1 cellular context compared by ENCODE assay signal in genomic region chr10:100878291-100878910, GRCh38.
A peak's percentile ranks its signal among the peaks of the same experiment; 100 is the strongest.
TF ChIP-seq lines count a peak whose summit lies in the region.

No MANE protein-coding gene starts in this region.

TF ChIP-seq in HepG2, 621 proteins besides CTCF, POLR2A, EP300 and RAD21 (continued from another document and continues in another):
- TF ChIP-seq ZXDC (CRISPR knock-in tag; IDR thresholded peaks at IDR 0.05) (no peak), RBM39 (IDR thresholded peaks at IDR 0.05; ENCODE audit: low read depth, low read length, poor library complexity, severe bottlenecking) (no peak), ZNF891 (CRISPR knock-in tag; IDR thresholded peaks at IDR 0.05) (no peak), ZSCAN22 (CRISPR knock-in tag; IDR thresholded peaks at IDR 0.05) (no peak), RBM22 (optimal IDR thresholded peaks at IDR 0.05; ENCODE audit: low read length) (no peak), FOXK2 (IDR thresholded peaks at IDR 0.05) (no peak), ZNF460 (CRISPR knock-in tag; IDR thresholded peaks at IDR 0.05; ENCODE audit: borderline replicate concordance) (no peak), SP1 (IDR thresholded peaks at IDR 0.05) (no peak), SP1 (CRISPR knock-in tag; IDR thresholded peaks at IDR 0.05) (peak; percentile 40; the same call in 1 of the 2 replicates), ZNF775 (CRISPR knock-in tag; IDR thresholded peaks at IDR 0.05; ENCODE audit: borderline replicate concordance) (no peak), ZBTB46 (CRISPR knock-in tag; IDR thresholded peaks at IDR 0.05; ENCODE audit: borderline replicate concordance) (peak; percentile 32; the same call in 1 of the 2 replicates), ZNF333 (CRISPR knock-in tag; IDR thresholded peaks at IDR 0.05; ENCODE audit: borderline replicate concordance) (no peak), CEBPG (CRISPR knock-in tag; IDR thresholded peaks at IDR 0.05) (0 out of 2 replicates have a peak, but pooled peaks have one; percentile 4), ZNF121 (CRISPR knock-in tag; IDR thresholded peaks at IDR 0.05) (no peak), TARDBP (CRISPR knock-in tag; IDR thresholded peaks at IDR 0.05) (no peak), ZNF275 (CRISPR knock-in tag; IDR thresholded peaks at IDR 0.05; ENCODE audit: borderline replicate concordance) (no peak), NFIC (IDR thresholded peaks at IDR 0.05; ENCODE audit: low read length) (no peak), KDM6A (CRISPR knock-in tag; IDR thresholded peaks at IDR 0.05; ENCODE audit: low read depth) (no peak), NFKBIZ (CRISPR knock-in tag; IDR thresholded peaks at IDR 0.05) (no peak), SMC3 (IDR thresholded peaks at IDR 0.05; ENCODE audit: low read length) (peak; percentile 95), ZNF3 (CRISPR knock-in tag; IDR thresholded peaks at IDR 0.05) (no peak), U2AF2 (IDR thresholded peaks at IDR 0.05; ENCODE audit: low read depth, low read length) (no peak), SIX1 (CRISPR knock-in tag; IDR thresholded peaks at IDR 0.05; ENCODE audit: borderline replicate concordance) (0 out of 2 replicates have a peak, but pooled peaks have one; percentile 27), MED1 (CRISPR knock-in tag; IDR thresholded peaks at IDR 0.05) (no peak), ZBTB44 (CRISPR knock-in tag; IDR thresholded peaks at IDR 0.05) (no peak), TEAD2 (CRISPR knock-in tag; IDR thresholded peaks at IDR 0.05) (no peak), NCOA1 (CRISPR knock-in tag; IDR thresholded peaks at IDR 0.05) (no peak; the same call in 1 of the 2 replicates), FOXM1 (CRISPR knock-in tag; IDR thresholded peaks at IDR 0.05) (no peak), ZNF703 (CRISPR knock-in tag; IDR thresholded peaks at IDR 0.05; ENCODE audit: borderline replicate concordance) (no peak), PCBP2 (optimal IDR thresholded peaks at IDR 0.05; ENCODE audit: low read depth, low read length, poor library complexity, severe bottlenecking) (no peak), ZBTB8A (CRISPR knock-in tag; IDR thresholded peaks at IDR 0.05; ENCODE audit: borderline replicate concordance, low read depth) (no peak), MYNN (CRISPR knock-in tag; IDR thresholded peaks at IDR 0.05; ENCODE audit: low read depth) (peak; percentile 29; the same call in 1 of the 2 replicates), PAX8 (CRISPR knock-in tag; IDR thresholded peaks at IDR 0.05; ENCODE audit: borderline replicate concordance) (no peak), ZNF792 (CRISPR knock-in tag; IDR thresholded peaks at IDR 0.05) (no peak), U2AF1 (optimal IDR thresholded peaks at IDR 0.05; ENCODE audit: low read depth, low read length) (no peak), FOXJ3 (CRISPR knock-in tag; IDR thresholded peaks at IDR 0.05; ENCODE audit: borderline replicate concordance) (no peak), HMG20A (CRISPR knock-in tag; IDR thresholded peaks at IDR 0.05; ENCODE audit: borderline replicate concordance) (no peak), KLF11 (CRISPR knock-in tag; IDR thresholded peaks at IDR 0.05) (no peak), CHCHD3 (CRISPR knock-in tag; IDR thresholded peaks at IDR 0.05) (no peak), MBNL3 (CRISPR knock-in tag; conservative IDR thresholded peaks at IDR 0.05) (no peak), ZNF543 (CRISPR knock-in tag; IDR thresholded peaks at IDR 0.05) (no peak), RFX1 (IDR thresholded peaks at IDR 0.05) (no peak), ZBTB49 (CRISPR knock-in tag; IDR thresholded peaks at IDR 0.05; ENCODE audit: borderline replicate concordance) (no peak), SAP130 (CRISPR knock-in tag; IDR thresholded peaks at IDR 0.05; ENCODE audit: low read depth) (peak; percentile 50), SOX13 (IDR thresholded peaks at IDR 0.05) (no peak), SOX13 (CRISPR knock-in tag; conservative IDR thresholded peaks at IDR 0.05 in 1 of 2, IDR thresholded peaks at IDR 0.05 in 1 of 2) (no peak; a peak in 1 of 4 replicates), TSC22D2 (CRISPR knock-in tag; IDR thresholded peaks at IDR 0.05; ENCODE audit: borderline replicate concordance) (no peak), GATAD1 (CRISPR knock-in tag; IDR thresholded peaks at IDR 0.05) (0 out of 2 replicates have a peak, but pooled peaks have one; percentile 22), ZNF644 (CRISPR knock-in tag; IDR thresholded peaks at IDR 0.05; ENCODE audit: low read depth) (no peak), BORCS8-MEF2B (CRISPR knock-in tag; IDR thresholded peaks at IDR 0.05) (no peak), JARID2 (CRISPR knock-in tag; IDR thresholded peaks at IDR 0.05; ENCODE audit: insufficient replicate concordance) (peak; percentile 29), ZNF672 (CRISPR knock-in tag; IDR thresholded peaks at IDR 0.05) (no peak), ZNF10 (CRISPR knock-in tag; IDR thresholded peaks at IDR 0.05; ENCODE audit: borderline replicate concordance, low read depth) (no peak), ZNF530 (CRISPR knock-in tag; IDR thresholded peaks at IDR 0.05; ENCODE audit: low read depth) (no peak)
- TF ChIP-seq, protein P1, sequence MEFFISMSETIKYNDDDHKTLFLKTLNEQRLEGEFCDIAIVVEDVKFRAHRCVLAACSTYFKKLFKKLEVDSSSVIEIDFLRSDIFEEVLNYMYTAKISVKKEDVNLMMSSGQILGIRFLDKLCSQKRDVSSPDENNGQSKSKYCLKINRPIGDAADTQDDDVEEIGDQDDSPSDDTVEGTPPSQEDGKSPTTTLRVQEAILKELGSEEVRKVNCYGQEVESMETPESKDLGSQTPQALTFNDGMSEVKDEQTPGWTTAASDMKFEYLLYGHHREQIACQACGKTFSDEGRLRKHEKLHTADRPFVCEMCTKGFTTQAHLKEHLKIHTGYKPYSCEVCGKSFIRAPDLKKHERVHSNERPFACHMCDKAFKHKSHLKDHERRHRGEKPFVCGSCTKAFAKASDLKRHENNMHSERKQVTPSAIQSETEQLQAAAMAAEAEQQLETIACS (CRISPR knock-in tag; IDR thresholded peaks at IDR 0.05), result no peak
- TF ChIP-seq, protein P2, sequence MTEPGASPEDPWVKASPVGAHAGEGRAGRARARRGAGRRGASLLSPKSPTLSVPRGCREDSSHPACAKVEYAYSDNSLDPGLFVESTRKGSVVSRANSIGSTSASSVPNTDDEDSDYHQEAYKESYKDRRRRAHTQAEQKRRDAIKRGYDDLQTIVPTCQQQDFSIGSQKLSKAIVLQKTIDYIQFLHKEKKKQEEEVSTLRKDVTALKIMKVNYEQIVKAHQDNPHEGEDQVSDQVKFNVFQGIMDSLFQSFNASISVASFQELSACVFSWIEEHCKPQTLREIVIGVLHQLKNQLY (CRISPR knock-in tag; IDR thresholded peaks at IDR 0.05), result no peak
- TF ChIP-seq, protein P3, sequence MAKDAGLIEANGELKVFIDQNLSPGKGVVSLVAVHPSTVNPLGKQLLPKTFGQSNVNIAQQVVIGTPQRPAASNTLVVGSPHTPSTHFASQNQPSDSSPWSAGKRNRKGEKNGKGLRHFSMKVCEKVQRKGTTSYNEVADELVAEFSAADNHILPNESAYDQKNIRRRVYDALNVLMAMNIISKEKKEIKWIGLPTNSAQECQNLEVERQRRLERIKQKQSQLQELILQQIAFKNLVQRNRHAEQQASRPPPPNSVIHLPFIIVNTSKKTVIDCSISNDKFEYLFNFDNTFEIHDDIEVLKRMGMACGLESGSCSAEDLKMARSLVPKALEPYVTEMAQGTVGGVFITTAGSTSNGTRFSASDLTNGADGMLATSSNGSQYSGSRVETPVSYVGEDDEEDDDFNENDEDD (CRISPR knock-in tag; IDR thresholded peaks at IDR 0.05; ENCODE audit: borderline replicate concordance), result no peak
- TF ChIP-seq, protein P4, sequence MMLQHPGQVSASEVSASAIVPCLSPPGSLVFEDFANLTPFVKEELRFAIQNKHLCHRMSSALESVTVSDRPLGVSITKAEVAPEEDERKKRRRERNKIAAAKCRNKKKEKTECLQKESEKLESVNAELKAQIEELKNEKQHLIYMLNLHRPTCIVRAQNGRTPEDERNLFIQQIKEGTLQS (CRISPR knock-in tag; IDR thresholded peaks at IDR 0.05), result no peak
- TF ChIP-seq, protein P5, sequence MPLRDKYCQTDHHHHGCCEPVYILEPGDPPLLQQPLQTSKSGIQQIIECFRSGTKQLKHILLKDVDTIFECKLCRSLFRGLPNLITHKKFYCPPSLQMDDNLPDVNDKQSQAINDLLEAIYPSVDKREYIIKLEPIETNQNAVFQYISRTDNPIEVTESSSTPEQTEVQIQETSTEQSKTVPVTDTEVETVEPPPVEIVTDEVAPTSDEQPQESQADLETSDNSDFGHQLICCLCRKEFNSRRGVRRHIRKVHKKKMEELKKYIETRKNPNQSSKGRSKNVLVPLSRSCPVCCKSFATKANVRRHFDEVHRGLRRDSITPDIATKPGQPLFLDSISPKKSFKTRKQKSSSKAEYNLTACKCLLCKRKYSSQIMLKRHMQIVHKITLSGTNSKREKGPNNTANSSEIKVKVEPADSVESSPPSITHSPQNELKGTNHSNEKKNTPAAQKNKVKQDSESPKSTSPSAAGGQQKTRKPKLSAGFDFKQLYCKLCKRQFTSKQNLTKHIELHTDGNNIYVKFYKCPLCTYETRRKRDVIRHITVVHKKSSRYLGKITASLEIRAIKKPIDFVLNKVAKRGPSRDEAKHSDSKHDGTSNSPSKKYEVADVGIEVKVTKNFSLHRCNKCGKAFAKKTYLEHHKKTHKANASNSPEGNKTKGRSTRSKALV (CRISPR knock-in tag; IDR thresholded peaks at IDR 0.05), result no peak
- TF ChIP-seq, protein P6, sequence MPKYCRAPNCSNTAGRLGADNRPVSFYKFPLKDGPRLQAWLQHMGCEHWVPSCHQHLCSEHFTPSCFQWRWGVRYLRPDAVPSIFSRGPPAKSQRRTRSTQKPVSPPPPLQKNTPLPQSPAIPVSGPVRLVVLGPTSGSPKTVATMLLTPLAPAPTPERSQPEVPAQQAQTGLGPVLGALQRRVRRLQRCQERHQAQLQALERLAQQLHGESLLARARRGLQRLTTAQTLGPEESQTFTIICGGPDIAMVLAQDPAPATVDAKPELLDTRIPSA (CRISPR knock-in tag; IDR thresholded peaks at IDR 0.05; ENCODE audit: borderline replicate concordance), result no peak
